14 cellular contexts compared by ENCODE assay signal in genomic region chr12:11728154-11728755, GRCh38.
DNase-seq lines count a peak whose midpoint lies in the region; ATAC-seq and TF ChIP-seq lines count a peak whose summit lies in the region.
"Had no signal": no experiment of that assay in that cellular context is flagged by ENCODE, and none has a peak within 500 bp of the region (broad histone marks: within the 10 kb centered on the region; RNA-seq: fewer than 3 reads in every experiment).

No MANE protein-coding gene starts in this region.

- no peak overlapping the region for H3K4me3 Mint-ChIP-seq in activated naive CD8-positive, alpha-beta T cell
- H3K4me3 Mint-ChIP-seq in activated naive CD8-positive, alpha-beta T cell treated with anti-CD3 and anti-CD28 coated beads, Interleukin-2, amount 50 U/mL, for 24 hours, result no peak overlapping the region
- H3K4me3 Mint-ChIP-seq in T-cell (no peak overlapping the region), type B pancreatic cell (no peak overlapping the region)

- no peaks in the 10 kb centered on the region for H3K9me3 Mint-ChIP-seq in activated naive CD8-positive, alpha-beta T cell (ENCODE audit: low read depth)
- H3K9me3 Mint-ChIP-seq in activated naive CD8-positive, alpha-beta T cell treated with anti-CD3 and anti-CD28 coated beads, Interleukin-2, amount 50 U/mL, for 24 hours, result peaks cover 5% of the 10 kb centered on the region
- H3K9me3 Mint-ChIP-seq in T-cell (no peaks in the 10 kb centered on the region), type B pancreatic cell (peaks cover 10% of the 10 kb centered on the region)
- peaks cover 0 to 6% of the 10 kb centered on the region in 2 donors for H3K9me3 Mint-ChIP-seq in activated naive CD4-positive, alpha-beta T cell treated with anti-CD3 and anti-CD28 coated beads, Interleukin-2, amount 50 U/mL, for 72 hours

- TF ChIP-seq CTCF in type B pancreatic cell (conservative IDR thresholded peaks at IDR 0.05), result no peak

- H3K9ac ChIP-seq in mucosa of stomach (ENCODE audit: low read length), result peak overlapping the region; percentile 17

- H3K4me3 ChIP-seq in mucosa of stomach (ENCODE audit: low read length), result no peak overlapping the region
- H3K4me3 ChIP-seq: ascending aorta, coronary artery had no signal

- peaks cover 69% of the 10 kb centered on the region for H3K4me1 Mint-ChIP-seq in activated naive CD8-positive, alpha-beta T cell (ENCODE audit: low read depth)
- H3K4me1 Mint-ChIP-seq in activated naive CD8-positive, alpha-beta T cell treated with anti-CD3 and anti-CD28 coated beads, Interleukin-2, amount 50 U/mL, for 24 hours, result peaks cover 83% of the 10 kb centered on the region
- H3K4me1 Mint-ChIP-seq in T-cell (peaks cover 69 to 84% (median 77%) of the 10 kb centered on the region in 3 donors), type B pancreatic cell (ENCODE audit: unreplicated experiment) (peaks cover 21% of the 10 kb centered on the region)

- H3K9me3 ChIP-seq in mucosa of stomach (ENCODE audit: control insufficient read depth, low read length), result no peaks in the 10 kb centered on the region
- H3K9me3 ChIP-seq: ascending aorta had no signal

- CTCF ChIA-PET in T-cell (lab: Charles Lee), result interaction anchor here (0.5 to 0.6 kb wide), 2 partner anchors 150 to 308 kb away, joined by 3 to 5 read pairs; no protein-coding TSS in a partner anchor

- no peaks in the 10 kb centered on the region for H3K36me3 ChIP-seq in mucosa of stomach (ENCODE audit: control insufficient read depth, insufficient read depth, low read length)
- H3K36me3 ChIP-seq: ascending aorta had no signal

- no peak for ATAC-seq in activated naive CD8-positive, alpha-beta T cell treated with anti-CD3 and anti-CD28 coated beads, Interleukin-2, amount 50 U/mL, for 24 hours
- no peak for ATAC-seq in T-cell (replicated peaks in 1 of 4)
- ATAC-seq in activated naive CD4-positive, alpha-beta T cell treated with anti-CD3 and anti-CD28 coated beads, Interleukin-2, amount 50 U/mL, for 72 hours, result no peak

- no peaks in the 10 kb centered on the region for H3K27me3 Mint-ChIP-seq in activated naive CD8-positive, alpha-beta T cell
- no peaks in the 10 kb centered on the region for H3K27me3 Mint-ChIP-seq in activated naive CD8-positive, alpha-beta T cell treated with anti-CD3 and anti-CD28 coated beads, Interleukin-2, amount 50 U/mL, for 24 hours
- H3K27me3 Mint-ChIP-seq in T-cell, result no peaks in the 10 kb centered on the region
- no peaks in the 10 kb centered on the region for H3K27me3 Mint-ChIP-seq in type B pancreatic cell
- H3K27me3 Mint-ChIP-seq: naive B cell had no signal

- peaks cover 6% of the 10 kb centered on the region for H3K36me3 Mint-ChIP-seq in activated naive CD8-positive, alpha-beta T cell
- H3K36me3 Mint-ChIP-seq in activated naive CD8-positive, alpha-beta T cell treated with anti-CD3 and anti-CD28 coated beads, Interleukin-2, amount 50 U/mL, for 24 hours (ENCODE audit: low read depth), result peaks cover 9% of the 10 kb centered on the region
- peaks cover 10% of the 10 kb centered on the region for H3K36me3 Mint-ChIP-seq in T-cell
- H3K36me3 Mint-ChIP-seq in type B pancreatic cell, result peaks cover 36% of the 10 kb centered on the region
- peaks cover 0 to 40% of the 10 kb centered on the region in 2 donors for H3K36me3 Mint-ChIP-seq in activated naive CD4-positive, alpha-beta T cell treated with anti-CD3 and anti-CD28 coated beads, Interleukin-2, amount 50 U/mL, for 72 hours

- no peaks in the 10 kb centered on the region for H3K27me3 ChIP-seq in mucosa of stomach (ENCODE audit: control insufficient read depth, insufficient read depth, low read length)
- H3K27me3 ChIP-seq: ascending aorta had no signal

- POLR2A ChIA-PET in T-cell (lab: Charles Lee), result interaction anchor here in 1 of 2 donors (0.5 kb wide), 1 partner anchor 10 kb away, joined by 13 read pairs; no protein-coding TSS in a partner anchor

- DNase-seq in activated naive CD8-positive, alpha-beta T cell treated with anti-CD3 and anti-CD28 coated beads, Interleukin-2, amount 50 U/mL, for 24 hours, result no peak
- DNase-seq in T-cell (no peak), type B pancreatic cell (ENCODE audit: extremely low spot score, unreplicated experiment) (no peak)
- DNase-seq in activated CD8-positive, alpha-beta memory T cell treated with anti-CD3 and anti-CD28 coated beads, Interleukin-2, amount 50 U/mL, for 4 hours, result no peak
- DNase-seq in activated naive CD4-positive, alpha-beta T cell treated with anti-CD3 and anti-CD28 coated beads, Interleukin-2, amount 50 U/mL, for 72 hours (ENCODE audit: low spot score in 2 of 2), result no peak
- no peak for DNase-seq in stimulated activated naive CD4-positive, alpha-beta T cell treated with Interleukin-2 at 50 U/mL for 16 hours (lab: John Stamatoyannopoulos, UW)
- DNase-seq: activated gamma-delta T cell, H7, NCI-H446 treated with DMSO at 0.1 percent for 48 hours had no signal

- H3K4me1 ChIP-seq in mucosa of stomach (ENCODE audit: control insufficient read depth, insufficient read depth, low read length), result peaks cover 69% of the 10 kb centered on the region

- peak overlapping the region; percentile 64 for H3K27ac Mint-ChIP-seq in activated naive CD8-positive, alpha-beta T cell
- no peak overlapping the region for H3K27ac Mint-ChIP-seq in activated naive CD8-positive, alpha-beta T cell treated with anti-CD3 and anti-CD28 coated beads, Interleukin-2, amount 50 U/mL, for 24 hours
- H3K27ac Mint-ChIP-seq in T-cell (peak overlapping the region; percentile 25 to 52), type B pancreatic cell (peak overlapping the region; percentile 25)
- H3K27ac Mint-ChIP-seq in activated naive CD4-positive, alpha-beta T cell treated with anti-CD3 and anti-CD28 coated beads, Interleukin-2, amount 50 U/mL, for 72 hours, result no peak overlapping the region

Comparison
In these comparisons a context has a peak if more than half of its experiments do, and no peak if none do; other contexts are left out.
1. H3K27ac Mint-ChIP-seq: peak in activated naive CD8-positive, alpha-beta T cell (single experiment), T-cell (2 of 2) and type B pancreatic cell (single experiment); none in activated naive CD8-positive, alpha-beta T cell treated with anti-CD3 and anti-CD28 coated beads, Interleukin-2, amount 50 U/mL, for 24 hours (single experiment) and activated naive CD4-positive, alpha-beta T cell treated with anti-CD3 and anti-CD28 coated beads, Interleukin-2, amount 50 U/mL, for 72 hours (0 of 2).